In genomic region chr1:229230136-229230892, GRCh38 we compare ENCODE assay signal across 8 cellular contexts. TPM values are rescaled to one million over a fixed set of nuclear protein-coding genes. Genes with fewer than 3 reads are reported as not detected.
DNase-seq lines count a peak whose midpoint lies in the region; ATAC-seq and TF ChIP-seq lines count a peak whose summit lies in the region.

No MANE protein-coding gene starts in this region.

- peak; percentile 40 for ATAC-seq in HG02642 (IDR thresholded peaks at IDR 0.05; ENCODE audit: poor library complexity, unreplicated experiment)
- ATAC-seq in left lung, result peak; percentile 7

- no peaks in the 10 kb centered on the region for H3K9me2 ChIP-seq in PC-9 (ENCODE audit: insufficient read depth)

- peaks cover 28% of the 10 kb centered on the region for H3F3A ChIP-seq in PC-9 (ENCODE audit: insufficient read depth, low read depth)

- peak overlapping the region; percentile 59 for H3K27ac ChIP-seq in PC-9
- H3K27ac ChIP-seq in left lung, result peak overlapping the region in 1 of 2 donors; percentile 5

- H3K4me3 Mint-ChIP-seq in CD14-positive monocyte, result peak overlapping the region in 1 of 2 donors; percentile 64

- no peaks in the 10 kb centered on the region for H3K9me3 Mint-ChIP-seq in CD14-positive monocyte

- H3K79me2 ChIP-seq in PC-9 (ENCODE audit: low read depth), result no peaks in the 10 kb centered on the region

- H3K27me3 Mint-ChIP-seq in CD14-positive monocyte (ENCODE audit: low read depth in 3 of 3), result peaks cover 2 to 10% (median 4%) of the 10 kb centered on the region in 3 donors

- CTCF ChIA-PET in PC-9 (lab: Charles Lee), result interaction anchor here (1.3 kb wide), 1 partner anchor 252 kb away, joined by 3 read pairs; no protein-coding TSS in a partner anchor

- DNase-seq in CD14-positive monocyte (ENCODE audit: low spot score) (no peak), PC-9 (peak in 1 of 2 experiments; percentile 88), left lung (no peak), NCI-H524 treated with DMSO at 0.1 percent for 48 hours (lab: John Stamatoyannopoulos, UW) (no peak), NCI-H2196 treated with DMSO at 0.1 percent for 48 hours (lab: John Stamatoyannopoulos, UW; ENCODE audit: unreplicated experiment) (no peak), posterior vena cava (ENCODE audit: low spot score) (no peak)
- DNase-seq in activated naive CD4-positive, alpha-beta T cell treated with anti-CD3 and anti-CD28 coated beads, Interleukin-2, amount 50 U/mL, for 16 hours, result no peak

- no TSS peak for BruUV-seq in PC-9 (replicated peaks; lab: Mats Ljungman, UMichigan)

- peak overlapping the region; percentile 26 to 84 (median 69) for H3K27ac Mint-ChIP-seq in CD14-positive monocyte

- peaks cover 37% of the 10 kb centered on the region for H3K4me1 Mint-ChIP-seq in CD14-positive monocyte

- H3K9me3 ChIP-seq in PC-9 (ENCODE audit: insufficient read depth, low read depth) (no peaks in the 10 kb centered on the region), left lung (no peaks in the 10 kb centered on the region)

- peak overlapping the region; percentile 6; the same call in 1 of the 2 replicates for H3K4me3 ChIP-seq in PC-9
- no peak overlapping the region for H3K4me3 ChIP-seq in left lung

- no peak for TF ChIP-seq CTCF in CD14-positive monocyte (IDR thresholded peaks at IDR 0.05)
- TF ChIP-seq CTCF in PC-9 (conservative IDR thresholded peaks at IDR 0.05), result no peak
- TF ChIP-seq CTCF in left lung (IDR thresholded peaks at IDR 0.05), result no peak

- H3K27me3 ChIP-seq in PC-9 (ENCODE audit: insufficient read depth, low read depth) (peaks cover 24% of the 10 kb centered on the region; the same call in 1 of the 2 replicates), left lung (peaks cover 0 to 28% of the 10 kb centered on the region in 2 donors)

- POLR2A ChIA-PET in PC-9 (lab: Charles Lee; ENCODE audit: unreplicated experiment), result interaction anchor here (0.5 kb wide), 1 partner anchor 746 kb away, joined by 11 read pairs; no protein-coding TSS in a partner anchor

- no peaks in the 10 kb centered on the region for H4K20me1 ChIP-seq in PC-9 (ENCODE audit: insufficient read depth)

- H3K36me3 ChIP-seq in PC-9 (ENCODE audit: low read depth), result no peaks in the 10 kb centered on the region
- H3K36me3 ChIP-seq in left lung, result no peaks in the 10 kb centered on the region

- H3K4me1 ChIP-seq in PC-9 (replicated peaks; ENCODE audit: insufficient read depth) (peaks cover 42% of the 10 kb centered on the region), left lung (peaks cover 16 to 33% of the 10 kb centered on the region in 2 donors)

- intact Hi-C loops in CD14-positive monocyte (cut with micrococcal nuclease), result no loop called here
- intact Hi-C loops in PC-9 (cut with micrococcal nuclease; ENCODE audit: unreplicated experiment), result no loop called here
- intact Hi-C loops in left lung (cut with DNase I), result loop anchor here in 1 of 2 donors (10.0 kb wide), 1 partner anchor 556 kb away; no protein-coding TSS in a partner anchor
- intact Hi-C loops in posterior vena cava (cut with DNase I), result no loop called here

- no peaks in the 10 kb centered on the region for H3K36me3 Mint-ChIP-seq in CD14-positive monocyte

- peak overlapping the region; percentile 63 for H3K4me2 ChIP-seq in PC-9

- no peak overlapping the region for H2AFZ ChIP-seq in PC-9

RNA-seq across cellular contexts. Expression of gene RAB4A, which starts 40.6 kb away (rescaled TPM):
- 10 to 100 TPM; 34.5 to 34.8 TPM for polyA plus RNA-seq in CD14-positive monocyte
- total RNA-seq in PC-9 (2021), result 29.0 and 33.7 TPM in 2 replicates
- total RNA-seq in left lung, result 10 to 100 TPM; 34.8 to 54.9 TPM
- 10 to 100 TPM; 56.2 to 58.9 TPM for total RNA-seq in posterior vena cava
